6 cellular contexts compared by ENCODE assay signal in the genomic region with DNA sequence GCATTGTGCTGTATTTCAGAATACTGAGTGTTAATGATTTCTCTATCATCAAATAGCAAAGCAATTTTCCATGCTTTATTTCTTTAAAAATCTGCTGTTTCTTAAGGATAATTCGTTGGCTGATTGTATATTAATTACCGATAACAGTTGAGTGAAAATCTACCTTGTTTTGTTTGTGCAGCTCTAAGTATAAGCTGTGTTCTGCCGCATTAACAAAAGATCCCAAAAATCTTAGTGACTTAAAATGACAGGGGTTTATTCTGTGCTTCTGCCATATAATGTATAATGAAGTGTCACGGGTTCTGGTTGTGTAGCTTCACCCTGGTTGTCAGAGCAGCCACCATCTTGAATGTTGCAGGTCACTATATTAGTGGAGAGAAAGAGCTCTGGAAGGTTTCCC.
"Had no signal": no experiment of that assay in that cellular context is flagged by ENCODE, and none has a peak within 500 bp of the region (broad histone marks: within the 10 kb centered on the region; RNA-seq: fewer than 3 reads in every experiment).

No MANE protein-coding gene starts in this region.

- H3K9ac ChIP-seq: KMS-11 had no signal

- DNase-seq: IMR-90, KBM-7, KG1 had no signal

- H3K27ac ChIP-seq: HL-60, KMS-11 had no signal

- FAIRE-seq: HTR-8/SVneo had no signal

- H3K4me2 ChIP-seq: KMS-11 had no signal
